Comparison of ENCODE assay signal across 17 cellular contexts in the genomic region with DNA sequence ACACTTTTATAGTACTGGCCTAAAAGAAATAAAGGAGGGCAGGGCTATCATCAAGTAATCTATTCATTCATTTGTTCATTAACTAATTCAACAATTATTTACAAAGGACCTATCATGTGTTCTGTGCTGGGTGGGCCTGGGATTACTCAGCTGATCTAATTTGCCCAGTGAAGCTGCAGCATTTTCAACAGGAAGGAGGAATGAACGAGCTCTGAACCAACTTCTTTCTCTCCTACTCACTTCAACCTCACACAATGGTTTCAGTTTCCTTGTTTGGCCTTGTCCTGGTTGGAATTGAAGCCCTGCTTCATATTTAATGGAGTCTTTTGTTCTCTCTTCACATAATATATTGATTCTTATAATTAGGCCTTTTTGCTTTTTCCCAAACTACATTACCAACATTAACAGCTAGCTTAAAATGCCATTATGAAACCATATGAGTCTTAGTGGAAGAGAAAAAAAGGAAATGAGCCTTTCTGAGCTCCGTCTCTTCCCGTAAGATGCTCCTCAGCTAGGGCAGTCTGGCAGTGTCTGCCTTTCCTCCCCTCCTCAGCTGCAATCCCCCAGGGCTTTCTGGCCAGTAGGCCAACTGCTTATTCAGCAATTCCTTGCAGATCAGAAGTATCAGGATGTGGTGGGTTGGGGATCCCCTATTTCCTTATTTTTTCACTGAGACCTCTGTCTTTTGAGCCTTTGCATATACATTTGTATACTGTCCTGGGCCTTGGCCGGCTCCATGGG.
A peak's percentile ranks its signal among the peaks of the same experiment; 100 is the strongest.
DNase-seq lines count a peak whose midpoint lies in the region; ATAC-seq, FAIRE-seq and TF ChIP-seq lines count a peak whose summit lies in the region.
"Had no signal": no experiment of that assay in that cellular context is flagged by ENCODE, and none has a peak within 500 bp of the region (broad histone marks: within the 10 kb centered on the region; RNA-seq: fewer than 3 reads in every experiment).

No MANE protein-coding gene starts in this region.

- no peaks in the 10 kb centered on the region for H3K79me2 ChIP-seq in GM12878 (ENCODE audit: control insufficient read depth, insufficient read depth, low read length)

- RAD21 ChIA-PET in GM12878 (lab: Charles Lee; ENCODE audit: unreplicated experiment) = interaction anchor here (0.7 kb wide), 1 partner anchor 409 kb away, joined by 3 read pairs; no protein-coding TSS in a partner anchor

- H3K9ac ChIP-seq in GM12878 (ENCODE audit: control insufficient read depth, insufficient read depth, low read length) = no peak overlapping the region

- no peak for TF ChIP-seq RAD21 in GM12878 (IDR thresholded peaks at IDR 0.05; ENCODE audit: insufficient read depth, low read depth, low read length)

- in situ Hi-C loops in GM12878 (cut with MboI) = no loop called here

- intact Hi-C loops in GM12878 (cut with micrococcal nuclease; ENCODE audit: unreplicated experiment) = no loop called here

- WGBS in GM12878 (ENCODE audit: insufficient coverage, insufficient replicate concordance, low lambda C conversion rate, missing lambda C conversion rate) = 3% methylated on average over 4 of the region's 4 CpGs

- peak; percentile 69 for ATAC-seq in GM18502 (IDR thresholded peaks at IDR 0.05; ENCODE audit: poor library complexity, unreplicated experiment)
- peak; percentile 38 for ATAC-seq in HG02798 (IDR thresholded peaks at IDR 0.05; ENCODE audit: poor library complexity, unreplicated experiment)
- no peak for ATAC-seq in GM12878
- no peak for ATAC-seq in GM21717 (IDR thresholded peaks at IDR 0.05; ENCODE audit: unreplicated experiment)

- no peak for FAIRE-seq in GM12878 (lab: Jason Lieb, UNC)
- FAIRE-seq: H1, RCC 7860 had no signal

- H3K9me3 ChIP-seq in GM12878 (replicated peaks; ENCODE audit: control insufficient read depth, insufficient read depth, low read length) = no peaks in the 10 kb centered on the region; the same call in 1 of the 3 replicates
- H3K9me3 ChIP-seq: BE2C had no signal

- SMC1A ChIA-PET in GM12878 (lab: Charles Lee; ENCODE audit: uncharacterized antibody, unreplicated experiment) = no interaction called here

- TF ChIP-seq POLR2A in GM12878 (IDR thresholded peaks at IDR 0.05; ENCODE audit: low read depth, low read length) = no peak

- DNase-seq in GM12878 (ENCODE audit: low read depth, low spot score) = no peak
- DNase-seq in putamen (ENCODE audit: low spot score) = peak; percentile 1
- DNase-seq in RWPE1 (ENCODE audit: low spot score) = no peak
- no peak for DNase-seq in caudate nucleus (lab: John Stamatoyannopoulos, UW)
- DNase-seq: BE2C, Karpas-422, MM.1S, NCI-H1436, NCI-H345, NCI-H69, SHP77 treated with DMSO at 0.1 percent for 48 hours, T-helper 2 cell had no signal

- BruUV-seq in GM12878 (replicated peaks; lab: Mats Ljungman, UMichigan) = no TSS peak

- H2AFZ ChIP-seq in GM12878 (ENCODE audit: control insufficient read depth, low read depth, low read length) = no peak overlapping the region; the same call in 1 of the 2 replicates

- CTCF ChIA-PET in GM12878 (lab: Yijun Ruan, JAX) (interaction anchor here (0.8 to 1.3 kb wide), 3 partner anchors 28 to 580 kb away, joined by 3 read pairs; no protein-coding TSS in a partner anchor), RWPE1 (lab: Yijun Ruan, JAX) (no interaction called here)

- H3K4me2 ChIP-seq in GM12878 (ENCODE audit: control insufficient read depth, insufficient read depth) = 0 out of 2 replicates have a peak overlapping the region, but pooled peaks have one; percentile 12

- 0 out of 2 replicates have a peak, but pooled peaks cover 3% of the 10 kb centered on the region for H3K4me1 ChIP-seq in GM12878 (ENCODE audit: control insufficient read depth, insufficient read depth, low read length)
- H3K4me1 ChIP-seq: BE2C had no signal

- POLR2A ChIA-PET in GM12878 (lab: Charles Lee) = no interaction called here
- POLR2A ChIA-PET in RWPE1 (lab: Yijun Ruan, JAX; ENCODE audit: low non-redundant PET) = no interaction called here

- H3K4me3 ChIP-seq in GM12878 = no peak overlapping the region

- H3K36me3 ChIP-seq in GM12878 (ENCODE audit: control insufficient read depth in 2 of 2, insufficient read depth in 2 of 2, low read length in 1 of 2) = no peaks in the 10 kb centered on the region
- H3K36me3 ChIP-seq: BE2C had no signal

- H4K20me1 ChIP-seq in GM12878 (ENCODE audit: control insufficient read depth, insufficient read depth) = no peaks in the 10 kb centered on the region

- no peak for TF ChIP-seq EP300 in GM12878 (IDR thresholded peaks at IDR 0.05; ENCODE audit: borderline replicate concordance in 1 of 2, control insufficient read depth in 1 of 2, low read depth in 2 of 2, low read length in 2 of 2)

- TF ChIP-seq CTCF in GM12878 (IDR thresholded peaks at IDR 0.05 in 2 of 3, conservative IDR thresholded peaks at IDR 0.05 in 1 of 3; ENCODE audit: control insufficient read depth in 2 of 3, extremely low read depth in 1 of 3, insufficient read depth in 1 of 3, low read depth in 3 of 3, low read length in 3 of 3) (no peak), RWPE1 (conservative IDR thresholded peaks at IDR 0.05; ENCODE audit: low read depth) (no peak)

- no peaks in the 10 kb centered on the region for H3K27me3 ChIP-seq in GM12878 (replicated peaks in 1 of 2; ENCODE audit: control insufficient read depth in 2 of 2, insufficient read depth in 2 of 2, low read length in 1 of 2)
- H3K27me3 ChIP-seq: BE2C had no signal

- H3K27ac ChIP-seq in GM12878 (ENCODE audit: control insufficient read depth, insufficient read depth) (peak overlapping the region; percentile 14; the same call in 1 of the 2 replicates), RWPE1 (no peak overlapping the region), caudate nucleus (ENCODE audit: low read depth, low read length) (no peak overlapping the region)

TF ChIP-seq in GM12878, 131 proteins besides CTCF, POLR2A, EP300 and RAD21:
- peak; percentile 67; the same call in 1 of the 2 replicates for TF ChIP-seq SPI1 (IDR thresholded peaks at IDR 0.05; ENCODE audit: borderline replicate concordance, insufficient read depth, low read depth, low read length)
- no peak for TF ChIP-seq IKZF2 (IDR thresholded peaks at IDR 0.05)
- no peak for TF ChIP-seq RBBP5 (conservative IDR thresholded peaks at IDR 0.05)
- TF ChIP-seq ATF7 (IDR thresholded peaks at IDR 0.05; ENCODE audit: low read depth) = no peak
- no peak for TF ChIP-seq CREB1 (IDR thresholded peaks at IDR 0.05; ENCODE audit: low read depth)

Comparison
In these comparisons a context has a peak if more than half of its experiments do, and no peak if none do; other contexts are left out.
1. ATAC-seq: peak in GM18502 (single experiment) and HG02798 (single experiment); none in GM12878 (single experiment) and GM21717 (single experiment).